Comparison of ENCODE assay signal across 6 cellular contexts in the genomic region with DNA sequence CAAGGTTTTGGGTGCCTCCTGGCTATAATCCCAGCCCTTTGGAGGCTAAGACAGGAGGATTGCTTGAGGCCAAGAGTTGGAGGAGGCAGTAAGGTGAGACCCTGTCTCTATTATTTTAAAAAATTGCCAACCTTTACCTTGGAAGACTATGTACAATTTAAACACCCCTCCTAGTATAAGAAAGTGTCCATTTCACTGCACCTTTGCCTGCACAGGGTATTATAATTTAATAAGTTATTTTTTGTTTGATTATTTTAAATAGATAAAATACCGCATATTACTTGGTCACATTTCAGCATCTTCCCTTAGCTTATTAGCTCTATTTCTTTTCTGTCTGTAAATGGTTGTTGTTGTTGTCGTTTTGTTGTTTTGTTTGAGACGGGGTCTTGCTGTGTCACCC. TPM values are rescaled to one million over a fixed set of nuclear protein-coding genes. Genes with fewer than 3 reads are reported as not detected.
DNase-seq lines count a peak whose midpoint lies in the region; ATAC-seq, FAIRE-seq and TF ChIP-seq lines count a peak whose summit lies in the region.
"Not testable (repeated sequence)": the region's sequence is repeated elsewhere in the genome, so short reads cannot be mapped to it uniquely, and the experiment has no call there.

No MANE protein-coding gene starts in this region.

- H3K4me1 ChIP-seq in ACC112 (ENCODE audit: control insufficient read depth, insufficient read depth, low read length, unreplicated experiment); K562 (replicated peaks in 1 of 2; ENCODE audit: control insufficient read depth in 2 of 2, insufficient read depth in 2 of 2, low read length in 2 of 2); HepG2 (ENCODE audit: insufficient read depth, low read length): not testable (repeated sequence)
- peaks cover 2 to 13% of the 10 kb centered on the region in 2 experiments; a peak in 2 of 4 replicates for H3K4me1 ChIP-seq in HCT116 (ENCODE audit: control insufficient read depth in 1 of 2, insufficient read depth in 2 of 2, low read length in 2 of 2)

- in situ Hi-C loops in K562 (cut with MboI); HepG2 (cut with HindIII; ENCODE audit: extremely low pct_ligation_motif_present, low pct_unique_long_range_greater_than_20kb): not testable (repeated sequence)

- not testable (repeated sequence) for TF ChIP-seq RAD21 in HCT116 (IDR thresholded peaks at IDR 0.05; ENCODE audit: low read depth); K562 (CRISPR knock-in tag; conservative IDR thresholded peaks at IDR 0.05 in 1 of 2, IDR thresholded peaks at IDR 0.05 in 1 of 2); HepG2 (CRISPR knock-in tag; IDR thresholded peaks at IDR 0.05)

- not testable (repeated sequence) for H3K9me3 ChIP-seq in HCT116 (ENCODE audit: control insufficient read depth in 1 of 2, insufficient read depth in 1 of 2, low read depth in 1 of 2, low read length in 2 of 2); K562 (replicated peaks; ENCODE audit: control insufficient read depth, insufficient read depth, low read depth, low read length); HepG2 (ENCODE audit: low read length)

- intact Hi-C loops in HCT116 (cut with micrococcal nuclease); K562 (cut with micrococcal nuclease); HepG2 (cut with micrococcal nuclease; ENCODE audit: unreplicated experiment): not testable (repeated sequence)

- POLR2A ChIA-PET in HCT116 (lab: Charles Lee); HepG2 (lab: Yijun Ruan, JAX): not testable (repeated sequence)
- POLR2A ChIA-PET in K562 (lab: Yijun Ruan, JAX) = interaction anchor here (0.6 kb wide), 1 partner anchor 10 kb away, joined by 3 read pairs; no protein-coding TSS in a partner anchor

- not testable (repeated sequence) for H3K9ac ChIP-seq in HCT116 (ENCODE audit: low read length); K562 (ENCODE audit: insufficient read depth in 1 of 2, low read depth in 2 of 2, low read length in 2 of 2); HepG2 (ENCODE audit: insufficient read depth, low read depth, low read length)

- peak overlapping the region; percentile 45; the same call in 1 of the 2 replicates for H3K4me2 ChIP-seq in HCT116 (ENCODE audit: low read length)
- not testable (repeated sequence) for H3K4me2 ChIP-seq in K562 (ENCODE audit: insufficient read depth, low read length); HepG2 (ENCODE audit: low read depth, low read length)

- H3K27me3 ChIP-seq in ACC112 (ENCODE audit: insufficient read depth, low read length); HCT116 (ENCODE audit: insufficient read depth, low read length); K562 (ENCODE audit: control insufficient read depth in 2 of 2, insufficient read depth in 2 of 2, low read length in 2 of 2); HepG2 (ENCODE audit: control insufficient read depth in 1 of 2, insufficient read depth in 2 of 2, low read length in 2 of 2): not testable (repeated sequence)

- ATAC-seq in HCT116; activated T-helper 17 cell treated with anti-CD3 and anti-CD28 coated beads, Interleukin-2, amount 50 U/mL, for 72 hours (replicated peaks); K562; HepG2: not testable (repeated sequence)

- H3K36me3 Mint-ChIP-seq in activated T-helper 17 cell treated with anti-CD3 and anti-CD28 coated beads, Interleukin-2, amount 50 U/mL, for 72 hours (ENCODE audit: low read depth); stimulated activated naive CD8-positive, alpha-beta T cell treated with anti-CD3 and anti-CD28 coated beads, Interleukin-15, Interleukin-2, amounts not matched to agents 100 ng/mL and 50 ng/mL, for 24 hours (ENCODE audit: low read depth): not testable (repeated sequence)

- H3K27me3 Mint-ChIP-seq in activated T-helper 17 cell treated with anti-CD3 and anti-CD28 coated beads, Interleukin-2, amount 50 U/mL, for 72 hours; stimulated activated naive CD8-positive, alpha-beta T cell treated with anti-CD3 and anti-CD28 coated beads, Interleukin-15, Interleukin-2, amounts not matched to agents 100 ng/mL and 50 ng/mL, for 24 hours: not testable (repeated sequence)

- WGBS in K562 (ENCODE audit: insufficient coverage, low coverage, missing lambda C conversion rate) = 56% methylated on average over 3 of the region's 3 CpGs
- WGBS in HepG2 (ENCODE audit: low lambda C conversion rate) = 84% methylated on average over 3 of the region's 3 CpGs

- H3K27ac Mint-ChIP-seq in activated T-helper 17 cell treated with anti-CD3 and anti-CD28 coated beads, Interleukin-2, amount 50 U/mL, for 72 hours = peak overlapping the region; percentile 4
- H3K27ac Mint-ChIP-seq in stimulated activated naive CD8-positive, alpha-beta T cell treated with anti-CD3 and anti-CD28 coated beads, Interleukin-15, Interleukin-2, amounts not matched to agents 100 ng/mL and 50 ng/mL, for 24 hours = peak overlapping the region; percentile 33

- H3K79me2 ChIP-seq in ACC112 (ENCODE audit: control insufficient read depth, insufficient read depth, low read length, unreplicated experiment); HCT116 (ENCODE audit: insufficient read depth, low read length); K562 (ENCODE audit: control insufficient read depth, insufficient read depth, low read length); HepG2 (ENCODE audit: insufficient read depth, low read length): not testable (repeated sequence)

- not testable (repeated sequence) for TF ChIP-seq EP300 in K562 (IDR thresholded peaks at IDR 0.05; ENCODE audit: low read length); HepG2 (IDR thresholded peaks at IDR 0.05; ENCODE audit: low read depth in 2 of 2, low read length in 2 of 2); HepG2 (CRISPR knock-in tag; IDR thresholded peaks at IDR 0.05; ENCODE audit: borderline replicate concordance)

- not testable (repeated sequence) for H3K9me2 ChIP-seq in HCT116 (ENCODE audit: insufficient read depth)

- not testable (repeated sequence) for FAIRE-seq in K562 (lab: Jason Lieb, UNC); HepG2 (lab: Jason Lieb, UNC)

- not testable (repeated sequence) for H3K36me3 ChIP-seq in ACC112 (ENCODE audit: insufficient read depth, low read length); HCT116 (ENCODE audit: control insufficient read depth in 1 of 2, insufficient read depth in 2 of 2, low read length in 2 of 2); K562 (ENCODE audit: control insufficient read depth, insufficient read depth, low read length); HepG2 (replicated peaks in 1 of 2; ENCODE audit: control insufficient read depth in 1 of 2, insufficient read depth in 2 of 2, low read length in 2 of 2)

- H3K27ac ChIP-seq in ACC112 (ENCODE audit: low read depth, low read length) = peak overlapping the region; percentile 32; the same call in 1 of the 2 replicates
- not testable (repeated sequence) for H3K27ac ChIP-seq in HCT116 (ENCODE audit: low read depth, low read length); K562 (ENCODE audit: extremely low read depth, low read depth, low read length); HepG2 (ENCODE audit: extremely low read length, insufficient read depth, low read length)

- BruUV-seq in HCT116 (replicated peaks; lab: Mats Ljungman, UMichigan); K562 (replicated peaks; lab: Mats Ljungman, UMichigan); HepG2 (replicated peaks; lab: Mats Ljungman, UMichigan): not testable (repeated sequence)

- not testable (repeated sequence) for H4K20me1 ChIP-seq in HCT116 (ENCODE audit: insufficient read depth); K562 (replicated peaks; ENCODE audit: control insufficient read depth, insufficient read depth, low read length); HepG2 (ENCODE audit: insufficient read depth, low read length)

- RAD21 ChIA-PET in HCT116 (lab: Charles Lee; ENCODE audit: low non-redundant PET in 1 of 2, low total read pairs in 2 of 2, uncharacterized antibody in 2 of 2, unreplicated experiment in 2 of 2) = not testable (repeated sequence)

- H3K9me1 ChIP-seq in K562 (ENCODE audit: control insufficient read depth, insufficient read depth, low read length) = not testable (repeated sequence)

- H3K4me1 Mint-ChIP-seq in activated T-helper 17 cell treated with anti-CD3 and anti-CD28 coated beads, Interleukin-2, amount 50 U/mL, for 72 hours = not testable (repeated sequence)
- peaks cover 12% of the 10 kb centered on the region for H3K4me1 Mint-ChIP-seq in stimulated activated naive CD8-positive, alpha-beta T cell treated with anti-CD3 and anti-CD28 coated beads, Interleukin-15, Interleukin-2, amounts not matched to agents 100 ng/mL and 50 ng/mL, for 24 hours (ENCODE audit: low read depth)

- not testable (repeated sequence) for TF ChIP-seq POLR2A in HCT116 (IDR thresholded peaks at IDR 0.05; ENCODE audit: borderline replicate concordance, extremely low read depth, insufficient read depth, insufficient read length); K562 (conservative IDR thresholded peaks at IDR 0.05); HepG2 (IDR thresholded peaks at IDR 0.05; ENCODE audit: insufficient read depth in 1 of 2, low read depth in 2 of 2, low read length in 2 of 2)

- H3K4me3 ChIP-seq in ACC112 (ENCODE audit: low read depth, low read length); HCT116 (replicated peaks in 1 of 2; ENCODE audit: low read depth in 1 of 2, low read length in 2 of 2); K562; HepG2 (replicated peaks in 1 of 3; ENCODE audit: insufficient read depth in 1 of 3, low read depth in 2 of 3, low read length in 3 of 3): not testable (repeated sequence)

- H3K4me3 Mint-ChIP-seq in activated T-helper 17 cell treated with anti-CD3 and anti-CD28 coated beads, Interleukin-2, amount 50 U/mL, for 72 hours; stimulated activated naive CD8-positive, alpha-beta T cell treated with anti-CD3 and anti-CD28 coated beads, Interleukin-15, Interleukin-2, amounts not matched to agents 100 ng/mL and 50 ng/mL, for 24 hours: not testable (repeated sequence)

- DNase-seq in HCT116 (ENCODE audit: low read depth, low spot score); K562 (ENCODE audit: extremely low read depth in 1 of 4, low spot score in 3 of 4); HepG2 (ENCODE audit: low spot score): not testable (repeated sequence)

- CTCF ChIA-PET in HCT116 (lab: Charles Lee); K562 (lab: Yijun Ruan, JAX; ENCODE audit: low intra/inter-chr PET ratio); HepG2 (lab: Yijun Ruan, JAX; ENCODE audit: low intra/inter-chr PET ratio, low total read pairs): not testable (repeated sequence)

- not testable (repeated sequence) for H3K9me3 Mint-ChIP-seq in activated T-helper 17 cell treated with anti-CD3 and anti-CD28 coated beads, Interleukin-2, amount 50 U/mL, for 72 hours; stimulated activated naive CD8-positive, alpha-beta T cell treated with anti-CD3 and anti-CD28 coated beads, Interleukin-15, Interleukin-2, amounts not matched to agents 100 ng/mL and 50 ng/mL, for 24 hours

- TF ChIP-seq CTCF in HCT116 (IDR thresholded peaks at IDR 0.05 in 2 of 3, conservative IDR thresholded peaks at IDR 0.05 in 1 of 3; ENCODE audit: borderline replicate concordance in 1 of 3, insufficient read depth in 1 of 3, low read depth in 2 of 3, low read length in 2 of 3); K562 (IDR thresholded peaks at IDR 0.05 in 2 of 3, conservative IDR thresholded peaks at IDR 0.05 in 1 of 3; ENCODE audit: insufficient read depth in 2 of 3, low read depth in 1 of 3, low read length in 3 of 3); HepG2 (CRISPR knock-in tag; IDR thresholded peaks at IDR 0.05): not testable (repeated sequence)

- H2AFZ ChIP-seq in ACC112 (ENCODE audit: low read length, unreplicated experiment); HCT116 (ENCODE audit: low read depth, low read length, poor library complexity, severe bottlenecking); K562 (ENCODE audit: low read depth, low read length); HepG2 (ENCODE audit: low read length): not testable (repeated sequence)

RNA-seq across cellular contexts. Expression of gene VKORC1L1, which starts 36.2 kb away (rescaled TPM):
- total RNA-seq in HCT116 (2021; ENCODE audit: unreplicated experiment) (30.9 TPM), K562 (2014; rRNA removed) (12.1 and 17.4 TPM in 2 replicates), K562 (2014; rRNA removed; fragmentation: Illumina TruSeq; extraction: Trizol) (19.2 and 19.3 TPM in 2 replicates), K562 (2015; rRNA removed; fragmentation: Illumina TruSeq; extraction: Trizol) (17.6 and 18.5 TPM in 2 replicates), K562 (2021) (31.5 and 34.3 TPM in 2 replicates), HepG2 (2016; rRNA removed; fragmentation: Illumina TruSeq; extraction: Trizol) (13.9 and 17.3 TPM in 2 replicates)
- polyA plus RNA-seq in HCT116 (2012) = 7.9 and 8.7 TPM in 2 replicates
- 10 to 100 TPM; 10.4 to 22.8 TPM for total RNA-seq in activated T-helper 17 cell treated with anti-CD3 and anti-CD28 coated beads, Interleukin-2, amount 50 U/mL, for 72 hours
- 18.7 and 31.0 TPM in 2 replicates for total RNA-seq in K562 (2011; cell fraction: chromatin; rRNA removed; ENCODE audit: low replicate concordance)
- 17.2 and 18.3 TPM in 2 replicates for total RNA-seq in K562 (2011; cell fraction: nucleolus; rRNA removed)
- 35.9 and 64.1 TPM in 2 replicates for total RNA-seq in K562 (2011; cell fraction: nucleoplasm; rRNA removed)
- polyA plus RNA-seq in K562 (2011; rRNA removed) (20.1 and 32.9 TPM in 2 replicates), K562 (2014; fragmentation: Illumina TruSeq; extraction: Trizol) (31.6 and 36.5 TPM in 2 replicates), K562 (2014; fragmentation: Nextera tagmentation; extraction: Ambion mirVana) (1 to 10 TPM; 6.8 to 8.1 TPM), K562 (2014; rRNA removed) (21.0 and 30.3 TPM in 2 replicates), HepG2 (2011; rRNA removed) (15.3 and 16.5 TPM in 2 replicates)
- 14.9 and 17.2 TPM in 2 replicates for polyA plus RNA-seq in K562 (2011; cell fraction: cytosol; rRNA removed)
- 4.8 and 6.6 TPM in 2 replicates for polyA plus RNA-seq in K562 (2011; cell fraction: nucleus; rRNA removed)
- polyA plus RNA-seq in K562 (2012) = 19.8 and 23.8 TPM in 2 replicates
- 24.5 and 35.4 TPM in 2 replicates for polyA minus RNA-seq in K562 (2011; rRNA and poly(A)+ RNA removed)
- polyA minus RNA-seq in K562 (2011; cell fraction: cytosol; rRNA and poly(A)+ RNA removed) = 11.2 and 18.7 TPM in 2 replicates
- 3.1 and 3.7 TPM in 2 replicates for polyA minus RNA-seq in K562 (2011; cell fraction: nucleus; rRNA and poly(A)+ RNA removed)
- 5.4 and 6.2 TPM in 2 replicates for total RNA-seq in HepG2 (2016; cell fraction: cytosol; rRNA removed; fragmentation: Illumina TruSeq; extraction: Trizol; ENCODE audit: low read depth)
- total RNA-seq in HepG2 (2016; cell fraction: insoluble cytoplasmic fraction; rRNA removed; fragmentation: Illumina TruSeq; extraction: Trizol) = 13.3 and 17.0 TPM in 2 replicates
- 19.7 TPM in 2 replicates for total RNA-seq in HepG2 (2016; cell fraction: membrane; rRNA removed; fragmentation: Illumina TruSeq; extraction: Trizol)
- total RNA-seq in HepG2 (2016; cell fraction: nucleus; rRNA removed; fragmentation: Illumina TruSeq; extraction: Trizol) = 14.2 and 17.7 TPM in 2 replicates
- polyA plus RNA-seq in HepG2 (2011; cell fraction: cytosol; rRNA removed) = 10.3 and 13.2 TPM in 2 replicates
- polyA plus RNA-seq in HepG2 (2011; cell fraction: nucleus; rRNA removed) = 2.8 and 3.2 TPM in 2 replicates
- polyA plus RNA-seq in HepG2 (2012) = 17.6 and 18.4 TPM in 2 replicates
- polyA plus RNA-seq in HepG2 (2016; cell fraction: cytosol; fragmentation: Illumina TruSeq; extraction: Trizol; ENCODE audit: low read depth) = 16.0 and 21.6 TPM in 2 replicates
- polyA plus RNA-seq in HepG2 (2016; cell fraction: insoluble cytoplasmic fraction; fragmentation: Illumina TruSeq; extraction: Trizol; ENCODE audit: low read depth) = 20.1 and 20.8 TPM in 2 replicates
- polyA plus RNA-seq in HepG2 (2016; cell fraction: membrane; fragmentation: Illumina TruSeq; extraction: Trizol; ENCODE audit: low read depth) = 25.0 and 28.2 TPM in 2 replicates
- polyA plus RNA-seq in HepG2 (2016; cell fraction: nucleus; fragmentation: Illumina TruSeq; extraction: Trizol; ENCODE audit: insufficient read depth, low read depth) = 26.0 and 26.9 TPM in 2 replicates
- polyA minus RNA-seq in HepG2 (2011; rRNA and poly(A)+ RNA removed; ENCODE audit: low replicate concordance) = 33.7 and 39.5 TPM in 2 replicates
- polyA minus RNA-seq in HepG2 (2011; cell fraction: cytosol; rRNA and poly(A)+ RNA removed) = 14.4 and 18.4 TPM in 2 replicates
- 5.7 and 9.1 TPM in 2 replicates for polyA minus RNA-seq in HepG2 (2011; cell fraction: nucleus; rRNA and poly(A)+ RNA removed)
